Comparison of ENCODE assay signal across 25 cellular contexts in the genomic region with DNA sequence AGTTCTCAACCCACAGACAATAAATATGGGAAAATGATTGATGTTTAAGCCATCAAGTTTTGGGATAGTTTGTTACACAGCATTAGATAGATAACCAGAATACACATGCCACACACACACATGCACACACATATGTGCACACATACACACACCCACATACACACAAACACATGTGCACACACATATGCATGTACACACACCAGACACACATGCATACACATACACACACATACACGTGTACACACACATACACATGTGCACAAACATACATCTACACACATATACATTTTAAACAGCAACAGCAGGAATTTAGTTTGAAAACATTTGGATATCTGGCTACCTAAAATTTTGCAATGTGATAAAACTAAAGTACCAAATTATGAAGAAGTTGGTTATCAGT. TPM values are rescaled to one million over a fixed set of nuclear protein-coding genes. Genes with fewer than 3 reads are reported as not detected.
"Had no signal": no experiment of that assay in that cellular context is flagged by ENCODE, and none has a peak within 500 bp of the region (broad histone marks: within the 10 kb centered on the region; RNA-seq: fewer than 3 reads in every experiment).

No MANE protein-coding gene starts in this region.

- H3K4me1 Mint-ChIP-seq: IgD-negative memory B cell had no signal

- DNase-seq: Kasumi-1, MM.1S, NCI-H1092 treated with DMSO at 0.1 percent for 48 hours, NCI-H1436, NCI-H187, NCI-H2029, NCI-H2081 treated with DMSO at 0.1 percent for 48 hours, NCI-H2171, NCI-H226, NCI-H446, NCI-H510A, NCI-H524 treated with DMSO at 0.1 percent for 48 hours, NCI-H69, NCI-H774, PC-3, SHP77, SK-N-SH, SW 1271 had no signal

- H3K27ac ChIP-seq: KMS-11, RWPE1 had no signal

- H3K4me2 ChIP-seq: KMS-11, SK-N-SH had no signal

- H3K4me3 ChIP-seq: K562 had no signal

- ATAC-seq: K562, Panc1, PC-3 had no signal

- FAIRE-seq: K562 had no signal

- H3K36me3 Mint-ChIP-seq: IgD-negative memory B cell had no signal

- H3K9ac ChIP-seq: KMS-11, SK-N-SH had no signal

- H3K4me3 Mint-ChIP-seq: IgD-negative memory B cell had no signal

- H3K9me3 ChIP-seq: SK-N-SH had no signal

- H3K27ac Mint-ChIP-seq: IgD-negative memory B cell had no signal

RNA-seq across cellular contexts. Expression of a gene that starts 42.7 kb away (rescaled TPM):
- total RNA-seq: HT-29, OCI-LY7 had no signal
